ENCODE assay signal across 1 cellular context in the genomic region with DNA sequence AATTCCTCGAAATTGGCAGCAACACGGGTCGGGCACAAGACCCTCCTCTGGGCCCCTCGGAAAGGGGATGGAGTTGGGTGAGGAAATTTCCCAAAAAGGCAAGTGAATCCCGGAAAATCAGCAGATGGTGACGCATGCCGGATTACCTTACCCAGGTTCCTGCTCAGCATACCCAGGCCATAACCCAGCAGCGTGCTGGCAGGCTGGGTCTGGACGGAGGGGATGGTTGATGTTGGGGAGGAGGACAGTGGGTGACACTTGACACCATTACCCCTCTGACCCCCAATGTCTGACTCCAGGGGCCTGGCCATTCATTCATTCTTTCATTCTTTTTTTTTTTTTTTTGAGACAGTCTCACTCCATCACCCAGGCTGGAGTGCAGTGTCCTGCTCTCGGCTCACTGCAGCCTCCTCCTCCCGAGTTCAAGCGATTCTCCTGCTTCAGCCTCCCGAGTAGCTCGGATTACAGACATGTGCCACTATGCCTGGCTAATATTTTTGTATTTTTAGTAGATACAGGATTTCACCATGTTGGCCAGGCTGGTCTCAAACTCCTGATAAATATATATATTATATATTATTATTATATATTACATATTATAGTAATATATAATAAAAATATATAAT.
TF ChIP-seq lines count a peak whose summit lies in the region.

No MANE protein-coding gene starts in this region.

TF ChIP-seq in endothelial cell of umbilical vein, 7 proteins besides CTCF, POLR2A, EP300 and RAD21:
- no peak for TF ChIP-seq FOS (IDR thresholded peaks at IDR 0.05; ENCODE audit: borderline replicate concordance, insufficient read depth, low read length)
- TF ChIP-seq POLR2AphosphoS5 (IDR thresholded peaks at IDR 0.05; ENCODE audit: insufficient read depth, low read depth, low read length): peak; percentile 73
- TF ChIP-seq, protein P1, sequence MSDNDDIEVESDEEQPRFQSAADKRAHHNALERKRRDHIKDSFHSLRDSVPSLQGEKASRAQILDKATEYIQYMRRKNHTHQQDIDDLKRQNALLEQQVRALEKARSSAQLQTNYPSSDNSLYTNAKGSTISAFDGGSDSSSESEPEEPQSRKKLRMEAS (IDR thresholded peaks at IDR 0.05; ENCODE audit: insufficient read depth, insufficient read length): no peak
- TF ChIP-seq MYC (IDR thresholded peaks at IDR 0.05; ENCODE audit: low read depth, low read length): no peak
